Comparison of ENCODE assay signal across 9 cellular contexts in genomic region chr11:65434667-65435179, GRCh38. TPM values are rescaled to one million over a fixed set of nuclear protein-coding genes. Genes with fewer than 3 reads are reported as not detected.
DNase-seq lines count a peak whose midpoint lies in the region; ATAC-seq and TF ChIP-seq lines count a peak whose summit lies in the region.
"Had no signal": no experiment of that assay in that cellular context is flagged by ENCODE, and none has a peak within 500 bp of the region (broad histone marks: within the 10 kb centered on the region; RNA-seq: fewer than 3 reads in every experiment).

No MANE protein-coding gene starts in this region.

- no peak for ATAC-seq in HG02678 (IDR thresholded peaks at IDR 0.05; ENCODE audit: unreplicated experiment)
- ATAC-seq in GM21786 (IDR thresholded peaks at IDR 0.05; ENCODE audit: unreplicated experiment), result no peak

- H3K9me3 ChIP-seq in OCI-LY7 (ENCODE audit: low read length), result no peaks in the 10 kb centered on the region
- H3K9me3 ChIP-seq in parathyroid adenoma (ENCODE audit: control insufficient read depth, low read length), result no peaks in the 10 kb centered on the region

- intact Hi-C loops in OCI-LY7 (cut with micrococcal nuclease; ENCODE audit: unreplicated experiment), result no loop called here

- DNase-seq in EH (ENCODE audit: low read depth), result peak; percentile 48
- no peak for DNase-seq in OCI-LY7 (ENCODE audit: low spot score)
- DNase-seq in epithelial cell of esophagus (ENCODE audit: low read depth), result no peak
- no peak for DNase-seq in KBM-7
- DNase-seq in NK-92 treated with Interleukin-12 subunit alpha and Interleukin-12 subunit beta, amount 100 ng/mL, for 24 hours (lab: John Stamatoyannopoulos, UW), result no peak

- POLR2A ChIA-PET in OCI-LY7 (lab: Charles Lee), result interaction anchor here (0.9 to 1.5 kb wide), 2 partner anchors 10 to 15 kb away, joined by 3 to 10 read pairs; no protein-coding TSS in a partner anchor

- peaks cover 30% of the 10 kb centered on the region for H3K36me3 ChIP-seq in OCI-LY7 (ENCODE audit: insufficient read depth, low read length)
- H3K36me3 ChIP-seq in parathyroid adenoma (ENCODE audit: control insufficient read depth, insufficient read depth, low read length), result no peaks in the 10 kb centered on the region

- TF ChIP-seq CTCF in OCI-LY7 (conservative IDR thresholded peaks at IDR 0.05; ENCODE audit: low read length) (no peak), epithelial cell of esophagus (IDR thresholded peaks at IDR 0.05; ENCODE audit: insufficient read depth, low read depth, low read length, missing control alignments) (no peak), parathyroid adenoma (IDR thresholded peaks at IDR 0.05) (no peak)

- no peak overlapping the region for H3K9ac ChIP-seq in parathyroid adenoma

- H3K9me2 ChIP-seq in OCI-LY7 (ENCODE audit: insufficient read depth, low read length), result no peaks in the 10 kb centered on the region

- peaks cover 64% of the 10 kb centered on the region for H3K79me2 ChIP-seq in OCI-LY7 (ENCODE audit: insufficient read depth, low read depth, low read length)
- peaks cover 40% of the 10 kb centered on the region for H3K79me2 ChIP-seq in parathyroid adenoma

- H2AFZ ChIP-seq in OCI-LY7 (ENCODE audit: low read length) (peak overlapping the region; percentile 0; the same call in 1 of the 2 replicates), parathyroid adenoma (no peak overlapping the region)

- CTCF ChIA-PET in OCI-LY7 (lab: Charles Lee; ENCODE audit: unreplicated experiment), result interaction anchor here (1.2 kb wide), 1 partner anchor 74 kb away, joined by 3 read pairs; no protein-coding TSS in a partner anchor

- no peaks in the 10 kb centered on the region for H3K27me3 ChIP-seq in parathyroid adenoma (ENCODE audit: control insufficient read depth, insufficient read depth, low read length)

- H4K20me1 ChIP-seq in OCI-LY7 (ENCODE audit: insufficient read depth, low read length), result no peaks in the 10 kb centered on the region

- H3K27ac ChIP-seq in OCI-LY7 (ENCODE audit: low read depth, low read length, poor library complexity, severe bottlenecking) (peak overlapping the region; percentile 64), parathyroid adenoma (peak overlapping the region; percentile 100)
- H3K27ac ChIP-seq: SK-N-MC had no signal

- BruUV-seq in OCI-LY7 (replicated peaks; lab: Mats Ljungman, UMichigan), result no TSS peak

- H3K4me3 ChIP-seq in OCI-LY7 (ENCODE audit: low read depth, low read length, poor library complexity, severe bottlenecking) (peak overlapping the region; percentile 44), epithelial cell of esophagus (ENCODE audit: low read length) (peak overlapping the region; percentile 0), parathyroid adenoma (ENCODE audit: low read depth, low read length) (no peak overlapping the region)
- H3K4me3 ChIP-seq: SK-N-MC had no signal

- in situ Hi-C loops in KBM-7 (cut with MboI; ENCODE audit: low pct_unique_long_range_greater_than_20kb, low sequenced_read_pairs), result no loop called here

- peaks cover 85% of the 10 kb centered on the region for H3K4me1 ChIP-seq in OCI-LY7 (ENCODE audit: insufficient read depth, low read length, poor library complexity, severe bottlenecking)
- peaks cover 28% of the 10 kb centered on the region for H3K4me1 ChIP-seq in parathyroid adenoma

- H3K4me2 ChIP-seq in OCI-LY7 (ENCODE audit: low read length) (peak overlapping the region; percentile 91), parathyroid adenoma (ENCODE audit: low read length) (no peak overlapping the region)

RNA-seq across cellular contexts. Expression of gene NEAT1, which starts 12.1 kb away (rescaled TPM):
- total RNA-seq in OCI-LY7 (2014; rRNA removed; shearing (Covaris generic)), result 30.1 and 52.2 TPM in 2 replicates
- total RNA-seq in OCI-LY7 (2022), result 390 and 440 TPM in 2 replicates

RNA-seq across cellular contexts. Expression of gene FRMD8, which starts 48.3 kb away (rescaled TPM):
- total RNA-seq in OCI-LY7 (2014; rRNA removed; shearing (Covaris generic)), result 36.7 and 55.8 TPM in 2 replicates
- total RNA-seq in OCI-LY7 (2022), result 31.5 and 37.6 TPM in 2 replicates

RNA-seq across cellular contexts. Expression of gene SLC25A45, which starts 52.3 kb away (rescaled TPM):
- total RNA-seq in OCI-LY7 (2014; rRNA removed; shearing (Covaris generic)), result 5.9 and 7.0 TPM in 2 replicates
- total RNA-seq in OCI-LY7 (2022), result 20.7 and 24.0 TPM in 2 replicates
